2 cellular contexts compared by ENCODE assay signal in the genomic region with DNA sequence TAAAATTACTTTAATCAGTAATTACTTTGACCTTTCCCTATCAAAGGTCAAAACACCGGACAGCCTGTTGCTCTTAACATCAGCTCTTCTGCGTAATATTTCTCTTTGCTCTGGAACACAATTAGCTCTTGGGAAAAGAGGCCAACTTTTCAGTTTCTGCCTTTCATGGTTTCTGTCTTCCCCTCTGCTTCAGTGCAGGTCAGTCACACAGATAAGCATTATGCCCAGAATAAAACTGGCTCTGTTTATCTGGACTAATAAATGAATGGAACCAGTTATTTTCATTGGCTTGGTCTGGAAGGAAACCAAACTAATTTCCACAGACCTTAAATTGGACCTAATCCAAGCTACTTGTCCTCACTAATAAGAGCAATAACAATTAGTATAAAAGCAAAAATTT.
TF ChIP-seq lines count a peak whose summit lies in the region.

No MANE protein-coding gene starts in this region.

TF ChIP-seq in GM23338, 12 proteins besides CTCF, POLR2A, EP300 and RAD21 (continued from another document):
- TF ChIP-seq, protein P1, sequence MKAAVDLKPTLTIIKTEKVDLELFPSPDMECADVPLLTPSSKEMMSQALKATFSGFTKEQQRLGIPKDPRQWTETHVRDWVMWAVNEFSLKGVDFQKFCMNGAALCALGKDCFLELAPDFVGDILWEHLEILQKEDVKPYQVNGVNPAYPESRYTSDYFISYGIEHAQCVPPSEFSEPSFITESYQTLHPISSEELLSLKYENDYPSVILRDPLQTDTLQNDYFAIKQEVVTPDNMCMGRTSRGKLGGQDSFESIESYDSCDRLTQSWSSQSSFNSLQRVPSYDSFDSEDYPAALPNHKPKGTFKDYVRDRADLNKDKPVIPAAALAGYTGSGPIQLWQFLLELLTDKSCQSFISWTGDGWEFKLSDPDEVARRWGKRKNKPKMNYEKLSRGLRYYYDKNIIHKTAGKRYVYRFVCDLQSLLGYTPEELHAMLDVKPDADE (IDR thresholded peaks at IDR 0.05): no peak
- no peak for TF ChIP-seq JUNB (IDR thresholded peaks at IDR 0.05; ENCODE audit: unreplicated experiment)
- TF ChIP-seq EZH2phosphoT487 (IDR thresholded peaks at IDR 0.05; ENCODE audit: unreplicated experiment): no peak
- TF ChIP-seq, protein P2, sequence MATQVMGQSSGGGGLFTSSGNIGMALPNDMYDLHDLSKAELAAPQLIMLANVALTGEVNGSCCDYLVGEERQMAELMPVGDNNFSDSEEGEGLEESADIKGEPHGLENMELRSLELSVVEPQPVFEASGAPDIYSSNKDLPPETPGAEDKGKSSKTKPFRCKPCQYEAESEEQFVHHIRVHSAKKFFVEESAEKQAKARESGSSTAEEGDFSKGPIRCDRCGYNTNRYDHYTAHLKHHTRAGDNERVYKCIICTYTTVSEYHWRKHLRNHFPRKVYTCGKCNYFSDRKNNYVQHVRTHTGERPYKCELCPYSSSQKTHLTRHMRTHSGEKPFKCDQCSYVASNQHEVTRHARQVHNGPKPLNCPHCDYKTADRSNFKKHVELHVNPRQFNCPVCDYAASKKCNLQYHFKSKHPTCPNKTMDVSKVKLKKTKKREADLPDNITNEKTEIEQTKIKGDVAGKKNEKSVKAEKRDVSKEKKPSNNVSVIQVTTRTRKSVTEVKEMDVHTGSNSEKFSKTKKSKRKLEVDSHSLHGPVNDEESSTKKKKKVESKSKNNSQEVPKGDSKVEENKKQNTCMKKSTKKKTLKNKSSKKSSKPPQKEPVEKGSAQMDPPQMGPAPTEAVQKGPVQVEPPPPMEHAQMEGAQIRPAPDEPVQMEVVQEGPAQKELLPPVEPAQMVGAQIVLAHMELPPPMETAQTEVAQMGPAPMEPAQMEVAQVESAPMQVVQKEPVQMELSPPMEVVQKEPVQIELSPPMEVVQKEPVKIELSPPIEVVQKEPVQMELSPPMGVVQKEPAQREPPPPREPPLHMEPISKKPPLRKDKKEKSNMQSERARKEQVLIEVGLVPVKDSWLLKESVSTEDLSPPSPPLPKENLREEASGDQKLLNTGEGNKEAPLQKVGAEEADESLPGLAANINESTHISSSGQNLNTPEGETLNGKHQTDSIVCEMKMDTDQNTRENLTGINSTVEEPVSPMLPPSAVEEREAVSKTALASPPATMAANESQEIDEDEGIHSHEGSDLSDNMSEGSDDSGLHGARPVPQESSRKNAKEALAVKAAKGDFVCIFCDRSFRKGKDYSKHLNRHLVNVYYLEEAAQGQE (IDR thresholded peaks at IDR 0.05; ENCODE audit: unreplicated experiment): no peak
- TF ChIP-seq, protein P3, sequence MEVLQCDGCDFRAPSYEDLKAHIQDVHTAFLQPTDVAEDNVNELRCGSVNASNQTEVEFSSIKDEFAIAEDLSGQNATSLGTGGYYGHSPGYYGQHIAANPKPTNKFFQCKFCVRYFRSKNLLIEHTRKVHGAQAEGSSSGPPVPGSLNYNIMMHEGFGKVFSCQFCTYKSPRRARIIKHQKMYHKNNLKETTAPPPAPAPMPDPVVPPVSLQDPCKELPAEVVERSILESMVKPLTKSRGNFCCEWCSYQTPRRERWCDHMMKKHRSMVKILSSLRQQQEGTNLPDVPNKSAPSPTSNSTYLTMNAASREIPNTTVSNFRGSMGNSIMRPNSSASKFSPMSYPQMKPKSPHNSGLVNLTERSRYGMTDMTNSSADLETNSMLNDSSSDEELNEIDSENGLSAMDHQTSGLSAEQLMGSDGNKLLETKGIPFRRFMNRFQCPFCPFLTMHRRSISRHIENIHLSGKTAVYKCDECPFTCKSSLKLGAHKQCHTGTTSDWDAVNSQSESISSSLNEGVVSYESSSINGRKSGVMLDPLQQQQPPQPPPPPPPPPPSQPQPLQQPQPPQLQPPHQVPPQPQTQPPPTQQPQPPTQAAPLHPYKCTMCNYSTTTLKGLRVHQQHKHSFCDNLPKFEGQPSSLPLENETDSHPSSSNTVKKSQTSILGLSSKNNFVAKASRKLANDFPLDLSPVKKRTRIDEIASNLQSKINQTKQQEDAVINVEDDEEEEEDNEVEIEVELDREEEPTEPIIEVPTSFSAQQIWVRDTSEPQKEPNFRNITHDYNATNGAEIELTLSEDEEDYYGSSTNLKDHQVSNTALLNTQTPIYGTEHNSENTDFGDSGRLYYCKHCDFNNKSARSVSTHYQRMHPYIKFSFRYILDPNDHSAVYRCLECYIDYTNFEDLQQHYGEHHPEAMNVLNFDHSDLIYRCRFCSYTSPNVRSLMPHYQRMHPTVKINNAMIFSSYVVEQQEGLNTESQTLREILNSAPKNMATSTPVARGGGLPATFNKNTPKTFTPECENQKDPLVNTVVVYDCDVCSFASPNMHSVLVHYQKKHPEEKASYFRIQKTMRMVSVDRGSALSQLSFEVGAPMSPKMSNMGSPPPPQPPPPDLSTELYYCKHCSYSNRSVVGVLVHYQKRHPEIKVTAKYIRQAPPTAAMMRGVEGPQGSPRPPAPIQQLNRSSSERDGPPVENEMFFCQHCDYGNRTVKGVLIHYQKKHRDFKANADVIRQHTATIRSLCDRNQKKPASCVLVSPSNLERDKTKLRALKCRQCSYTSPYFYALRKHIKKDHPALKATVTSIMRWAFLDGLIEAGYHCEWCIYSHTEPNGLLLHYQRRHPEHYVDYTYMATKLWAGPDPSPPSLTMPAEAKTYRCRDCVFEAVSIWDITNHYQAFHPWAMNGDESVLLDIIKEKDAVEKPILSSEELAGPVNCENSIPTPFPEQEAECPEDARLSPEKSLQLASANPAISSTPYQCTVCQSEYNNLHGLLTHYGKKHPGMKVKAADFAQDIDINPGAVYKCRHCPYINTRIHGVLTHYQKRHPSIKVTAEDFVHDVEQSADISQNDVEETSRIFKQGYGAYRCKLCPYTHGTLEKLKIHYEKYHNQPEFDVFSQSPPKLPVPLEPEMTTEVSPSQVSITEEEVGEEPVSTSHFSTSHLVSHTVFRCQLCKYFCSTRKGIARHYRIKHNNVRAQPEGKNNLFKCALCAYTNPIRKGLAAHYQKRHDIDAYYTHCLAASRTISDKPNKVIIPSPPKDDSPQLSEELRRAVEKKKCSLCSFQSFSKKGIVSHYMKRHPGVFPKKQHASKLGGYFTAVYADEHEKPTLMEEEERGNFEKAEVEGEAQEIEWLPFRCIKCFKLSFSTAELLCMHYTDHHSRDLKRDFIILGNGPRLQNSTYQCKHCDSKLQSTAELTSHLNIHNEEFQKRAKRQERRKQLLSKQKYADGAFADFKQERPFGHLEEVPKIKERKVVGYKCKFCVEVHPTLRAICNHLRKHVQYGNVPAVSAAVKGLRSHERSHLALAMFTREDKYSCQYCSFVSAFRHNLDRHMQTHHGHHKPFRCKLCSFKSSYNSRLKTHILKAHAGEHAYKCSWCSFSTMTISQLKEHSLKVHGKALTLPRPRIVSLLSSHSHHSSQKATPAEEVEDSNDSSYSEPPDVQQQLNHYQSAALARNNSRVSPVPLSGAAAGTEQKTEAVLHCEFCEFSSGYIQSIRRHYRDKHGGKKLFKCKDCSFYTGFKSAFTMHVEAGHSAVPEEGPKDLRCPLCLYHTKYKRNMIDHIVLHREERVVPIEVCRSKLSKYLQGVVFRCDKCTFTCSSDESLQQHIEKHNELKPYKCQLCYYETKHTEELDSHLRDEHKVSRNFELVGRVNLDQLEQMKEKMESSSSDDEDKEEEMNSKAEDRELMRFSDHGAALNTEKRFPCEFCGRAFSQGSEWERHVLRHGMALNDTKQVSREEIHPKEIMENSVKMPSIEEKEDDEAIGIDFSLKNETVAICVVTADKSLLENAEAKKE (CRISPR knock-in tag; IDR thresholded peaks at IDR 0.05): no peak
- TF ChIP-seq ZNF331 (CRISPR knock-in tag; IDR thresholded peaks at IDR 0.05; ENCODE audit: low read depth): no peak

TF ChIP-seq in endothelial cell of umbilical vein, 7 proteins besides CTCF, POLR2A, EP300 and RAD21 (continued from another document):
- TF ChIP-seq, protein P4, sequence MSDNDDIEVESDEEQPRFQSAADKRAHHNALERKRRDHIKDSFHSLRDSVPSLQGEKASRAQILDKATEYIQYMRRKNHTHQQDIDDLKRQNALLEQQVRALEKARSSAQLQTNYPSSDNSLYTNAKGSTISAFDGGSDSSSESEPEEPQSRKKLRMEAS (IDR thresholded peaks at IDR 0.05; ENCODE audit: insufficient read depth, insufficient read length): no peak
- TF ChIP-seq MYC (IDR thresholded peaks at IDR 0.05; ENCODE audit: low read depth, low read length) (no peak), FOS (IDR thresholded peaks at IDR 0.05; ENCODE audit: borderline replicate concordance, insufficient read depth, low read length) (no peak), EZH2 (IDR thresholded peaks at IDR 0.05; ENCODE audit: borderline replicate concordance, low read depth, low read length, severe bottlenecking) (no peak)
